1 cellular context compared by ENCODE assay signal in genomic region chr7:100894860-100895700, GRCh38.
TF ChIP-seq lines count a peak whose summit lies in the region.

No MANE protein-coding gene starts in this region.

TF ChIP-seq in endothelial cell of umbilical vein, 7 proteins besides CTCF, POLR2A, EP300 and RAD21 (continued from another document):
- no peak for TF ChIP-seq EZH2 (IDR thresholded peaks at IDR 0.05; ENCODE audit: borderline replicate concordance, low read depth, low read length, severe bottlenecking)
TF ChIP-seq in endothelial cell of umbilical vein: peak in this region for 0.
